In the genomic region with DNA sequence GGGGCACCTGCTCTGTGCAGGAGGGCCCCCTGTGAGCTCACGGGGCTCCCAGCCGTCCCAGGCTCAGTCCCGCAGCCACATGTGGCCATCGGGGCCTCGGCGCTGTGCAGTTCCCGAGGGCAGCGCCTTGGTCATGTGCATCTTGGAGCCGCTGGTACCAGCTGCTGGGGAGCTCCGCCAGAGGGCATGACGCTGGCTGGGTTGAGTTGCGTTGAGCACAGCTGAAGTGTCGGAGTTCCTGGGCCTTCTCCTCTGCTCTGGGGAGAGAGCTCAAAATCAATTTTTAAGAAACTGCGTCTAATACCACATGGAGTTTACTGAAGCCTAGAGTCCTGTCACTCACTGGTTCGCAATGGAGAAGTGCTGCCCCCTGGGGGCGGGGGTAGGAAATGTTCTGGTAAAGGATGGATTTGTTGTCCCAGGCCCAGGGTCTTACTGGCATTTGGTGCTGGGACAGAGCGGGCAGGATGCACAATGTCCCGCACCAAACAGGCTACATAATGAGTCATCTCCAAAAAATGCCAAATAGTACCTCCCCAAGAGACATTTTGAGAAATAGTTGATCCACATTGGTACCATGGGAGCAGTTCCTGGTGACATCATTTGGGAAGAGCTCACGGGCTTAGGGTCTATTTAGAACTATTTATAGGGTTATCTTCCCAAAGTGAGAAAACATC, we compare ENCODE assay signal across 8 cellular contexts. TPM values are rescaled to one million over a fixed set of nuclear protein-coding genes. Genes with fewer than 3 reads are reported as not detected.
DNase-seq lines count a peak whose midpoint lies in the region; ATAC-seq and TF ChIP-seq lines count a peak whose summit lies in the region.

No MANE protein-coding gene starts in this region.

- no peaks in the 10 kb centered on the region for H3K36me3 Mint-ChIP-seq in glutamatergic neuron (ENCODE audit: unreplicated experiment)

- intact Hi-C loops in posterior cingulate gyrus (cut with DNase I): loop anchor here (5.0 to 10.0 kb wide), 2 partner anchors 348 to 450 kb away; a partner anchor contains a TSS
- intact Hi-C loops in vagina (cut with DNase I): no loop called here

- no peak overlapping the region for H3K27ac ChIP-seq in RWPE2 (ENCODE audit: poor library complexity, severe bottlenecking)
- peak overlapping the region; percentile 66 for H3K27ac ChIP-seq in vagina

- no peaks in the 10 kb centered on the region for H3K27me3 ChIP-seq in RWPE2 (ENCODE audit: insufficient read depth, poor library complexity, severe bottlenecking)
- H3K27me3 ChIP-seq in vagina: no peaks in the 10 kb centered on the region

- H3K4me1 Mint-ChIP-seq in glutamatergic neuron (ENCODE audit: low read depth, unreplicated experiment): peaks cover 18% of the 10 kb centered on the region

- peak overlapping the region; percentile 34 for H3K27ac Mint-ChIP-seq in glutamatergic neuron (ENCODE audit: unreplicated experiment)

- H3K4me3 ChIP-seq in RWPE2 (ENCODE audit: severe bottlenecking) (no peak overlapping the region), vagina (no peak overlapping the region)

- H3K9me3 ChIP-seq in RWPE2 (ENCODE audit: severe bottlenecking): no peaks in the 10 kb centered on the region
- no peaks in the 10 kb centered on the region for H3K9me3 ChIP-seq in vagina

- no peaks in the 10 kb centered on the region for H3K4me1 ChIP-seq in RWPE2 (ENCODE audit: insufficient read depth, poor library complexity, severe bottlenecking)
- peaks cover 26% of the 10 kb centered on the region for H3K4me1 ChIP-seq in vagina

- H3K4me3 Mint-ChIP-seq in glutamatergic neuron (ENCODE audit: unreplicated experiment): no peak overlapping the region

- TF ChIP-seq POLR2A in vagina (IDR thresholded peaks at IDR 0.05): no peak

- H3K27me3 Mint-ChIP-seq in glutamatergic neuron (ENCODE audit: unreplicated experiment): peaks cover 17% of the 10 kb centered on the region

- ATAC-seq in RWPE2 (ENCODE audit: low read depth) (peak; percentile 43; the same call in 1 of the 3 replicates), HG03108 (IDR thresholded peaks at IDR 0.05; ENCODE audit: unreplicated experiment) (no peak)

- peaks cover 24% of the 10 kb centered on the region for H3K9me3 Mint-ChIP-seq in glutamatergic neuron (ENCODE audit: unreplicated experiment)

- peak; percentile 65 for DNase-seq in LHCN-M2 (ENCODE audit: low read depth)
- no peak for DNase-seq in RWPE2 (ENCODE audit: low spot score)
- DNase-seq in activated naive CD4-positive, alpha-beta T cell (lab: John Stamatoyannopoulos, UW): peak; percentile 12 to 42 (median 22)
- peak; percentile 88 for DNase-seq in glutamatergic neuron
- DNase-seq in posterior cingulate gyrus: peak in 9 of 10 donors; percentile 51 to 95 (median 65)
- peak in 1 of 2 donors; percentile 96 for DNase-seq in vagina (ENCODE audit: extremely low spot score in 2 of 2)

- no peaks in the 10 kb centered on the region for H3K36me3 ChIP-seq in RWPE2 (ENCODE audit: low read depth)
- H3K36me3 ChIP-seq in vagina: no peaks in the 10 kb centered on the region

- TF ChIP-seq CTCF in GM12801 (IDR thresholded peaks at IDR 0.05; ENCODE audit: extremely low read depth, insufficient read length): peak; percentile 81
- peak; percentile 87 for TF ChIP-seq CTCF in RWPE2 (IDR thresholded peaks at IDR 0.05; ENCODE audit: poor library complexity, severe bottlenecking)
- peak; percentile 95 for TF ChIP-seq CTCF in glutamatergic neuron (IDR thresholded peaks at IDR 0.05; ENCODE audit: partially characterized antibody, unreplicated experiment)
- TF ChIP-seq CTCF in vagina (IDR thresholded peaks at IDR 0.05): peak; percentile 51 to 79 (median 61)

RNA-seq across cellular contexts. Expression of a gene that starts 48.8 kb away (rescaled TPM):
- 0.38 and 0.57 TPM in 2 replicates for total RNA-seq in LHCN-M2 (2014; rRNA removed)
- polyA plus RNA-seq in LHCN-M2 (2012): 0.29 TPM
- total RNA-seq in glutamatergic neuron (ENCODE audit: unreplicated experiment): 134 TPM
- total RNA-seq in vagina: 35.4 TPM

Comparison
In these comparisons a context has a peak if more than half of its experiments do, and no peak if none do; other contexts are left out.
1. RNA of a gene that starts 48.8 kb away (total RNA-seq): 134 TPM in glutamatergic neuron (single experiment) and 35.4 TPM in vagina (single experiment); 0.38 to 0.57 TPM in LHCN-M2; every median in the first group is over 10 times any median in the second.
2. Peak in every context shown above with its lines, with median percentiles within 50 percentile points of each other: CTCF ChIP-seq.